ENCODE assay signal across 1 cellular context in genomic region chr19:14006766-14007562, GRCh38.
A peak's percentile ranks its signal among the peaks of the same experiment; 100 is the strongest.
TF ChIP-seq lines count a peak whose summit lies in the region.

No MANE protein-coding gene starts in this region.

TF ChIP-seq in HepG2, 621 proteins besides CTCF, POLR2A, EP300 and RAD21 (continued from another document and continues in another):
- peak; percentile 79; the same call in 1 of the 2 replicates for TF ChIP-seq TARDBP (CRISPR knock-in tag; IDR thresholded peaks at IDR 0.05)
- peak; percentile 86 for TF ChIP-seq ZNF687 (CRISPR knock-in tag; IDR thresholded peaks at IDR 0.05)
- TF ChIP-seq MAF1 (CRISPR knock-in tag; IDR thresholded peaks at IDR 0.05; ENCODE audit: borderline replicate concordance): 0 out of 2 replicates have a peak, but pooled peaks have one; percentile 41
- peak; percentile 65; the same call in 1 of the 2 replicates for TF ChIP-seq ELF1 (CRISPR knock-in tag; IDR thresholded peaks at IDR 0.05)
- no peak for TF ChIP-seq TAF15 (IDR thresholded peaks at IDR 0.05; ENCODE audit: low read depth, low read length, poor library complexity, severe bottlenecking)
- TF ChIP-seq ZNF574 (CRISPR knock-in tag; IDR thresholded peaks at IDR 0.05): peak; percentile 80; the same call in 1 of the 2 replicates
- no peak for TF ChIP-seq CERS6 (CRISPR knock-in tag; IDR thresholded peaks at IDR 0.05)
- TF ChIP-seq ZFP1 (CRISPR knock-in tag; IDR thresholded peaks at IDR 0.05): no peak
- peak; percentile 68; the same call in 1 of the 2 replicates for TF ChIP-seq ZMAT3 (CRISPR knock-in tag; conservative IDR thresholded peaks at IDR 0.05)
- no peak for TF ChIP-seq GLMP (CRISPR knock-in tag; IDR thresholded peaks at IDR 0.05; ENCODE audit: borderline replicate concordance)
- TF ChIP-seq ZNF101 (CRISPR knock-in tag; IDR thresholded peaks at IDR 0.05; ENCODE audit: borderline replicate concordance, low read depth): no peak
- TF ChIP-seq IKZF5 (CRISPR knock-in tag; IDR thresholded peaks at IDR 0.05): peak; percentile 83
- no peak for TF ChIP-seq ZNF773 (CRISPR knock-in tag; IDR thresholded peaks at IDR 0.05; ENCODE audit: borderline replicate concordance)
- 0 out of 2 replicates have a peak, but pooled peaks have one; percentile 37 for TF ChIP-seq MATR3 (CRISPR knock-in tag; IDR thresholded peaks at IDR 0.05)
- TF ChIP-seq IKZF4 (CRISPR knock-in tag; IDR thresholded peaks at IDR 0.05; ENCODE audit: borderline replicate concordance, low read depth, not compliant biosample characterization): no peak
- TF ChIP-seq NR1H2 (CRISPR knock-in tag; IDR thresholded peaks at IDR 0.05; ENCODE audit: borderline replicate concordance, low read depth): no peak
- TF ChIP-seq BCLAF1 (IDR thresholded peaks at IDR 0.05): no peak
- peak; percentile 98 for TF ChIP-seq KDM2A (CRISPR knock-in tag; IDR thresholded peaks at IDR 0.05; ENCODE audit: borderline replicate concordance, low read depth)
- 0 out of 2 replicates have a peak, but pooled peaks have one; percentile 62 for TF ChIP-seq HMGXB3 (CRISPR knock-in tag; IDR thresholded peaks at IDR 0.05; ENCODE audit: borderline replicate concordance)
- peak; percentile 72 for TF ChIP-seq MYC (CRISPR knock-in tag; IDR thresholded peaks at IDR 0.05; ENCODE audit: borderline replicate concordance)
- peak; percentile 56 for TF ChIP-seq GATAD2A (CRISPR knock-in tag; IDR thresholded peaks at IDR 0.05)
- TF ChIP-seq MAZ (IDR thresholded peaks at IDR 0.05; ENCODE audit: borderline replicate concordance, low read depth, low read length): peak; percentile 61; the same call in 1 of the 2 replicates
- TF ChIP-seq MAZ (CRISPR knock-in tag; IDR thresholded peaks at IDR 0.05; ENCODE audit: low read depth): peak; percentile 96
- TF ChIP-seq PAX8 (CRISPR knock-in tag; IDR thresholded peaks at IDR 0.05; ENCODE audit: borderline replicate concordance): no peak
- TF ChIP-seq ZFYVE20 (CRISPR knock-in tag; IDR thresholded peaks at IDR 0.05; ENCODE audit: borderline replicate concordance, low read depth): no peak
- TF ChIP-seq JUND (CRISPR knock-in tag; IDR thresholded peaks at IDR 0.05): peak; percentile 99
- TF ChIP-seq ZNF567 (CRISPR knock-in tag; IDR thresholded peaks at IDR 0.05; ENCODE audit: borderline replicate concordance): peak; percentile 87; the same call in 1 of the 2 replicates
- no peak for TF ChIP-seq MLLT10 (CRISPR knock-in tag; IDR thresholded peaks at IDR 0.05)
- TF ChIP-seq HDAC1 (CRISPR knock-in tag; IDR thresholded peaks at IDR 0.05): peak; percentile 78
- no peak; the same call in 1 of the 2 replicates for TF ChIP-seq SMAD9 (CRISPR knock-in tag; IDR thresholded peaks at IDR 0.05)
- no peak for TF ChIP-seq ZBTB3 (CRISPR knock-in tag; IDR thresholded peaks at IDR 0.05; ENCODE audit: borderline replicate concordance, low read depth)
- TF ChIP-seq MTA3 (CRISPR knock-in tag; IDR thresholded peaks at IDR 0.05): no peak
- no peak for TF ChIP-seq FOXJ3 (CRISPR knock-in tag; IDR thresholded peaks at IDR 0.05; ENCODE audit: borderline replicate concordance)
- TF ChIP-seq ZNF589 (CRISPR knock-in tag; conservative IDR thresholded peaks at IDR 0.05): 0 out of 2 replicates have a peak, but pooled peaks have one; percentile 9
- no peak for TF ChIP-seq ZNF207 (IDR thresholded peaks at IDR 0.05; ENCODE audit: borderline replicate concordance)
- TF ChIP-seq USF2 (IDR thresholded peaks at IDR 0.05; ENCODE audit: low read depth, low read length): no peak
- 0 out of 2 replicates have a peak, but pooled peaks have one; percentile 6 for TF ChIP-seq USF2 (CRISPR knock-in tag; IDR thresholded peaks at IDR 0.05; ENCODE audit: borderline replicate concordance)
- TF ChIP-seq SP2 (CRISPR knock-in tag; IDR thresholded peaks at IDR 0.05): peak; percentile 76
- TF ChIP-seq ZNF883 (CRISPR knock-in tag; IDR thresholded peaks at IDR 0.05; ENCODE audit: not compliant biosample characterization): peak; percentile 91
